In the genomic region with DNA sequence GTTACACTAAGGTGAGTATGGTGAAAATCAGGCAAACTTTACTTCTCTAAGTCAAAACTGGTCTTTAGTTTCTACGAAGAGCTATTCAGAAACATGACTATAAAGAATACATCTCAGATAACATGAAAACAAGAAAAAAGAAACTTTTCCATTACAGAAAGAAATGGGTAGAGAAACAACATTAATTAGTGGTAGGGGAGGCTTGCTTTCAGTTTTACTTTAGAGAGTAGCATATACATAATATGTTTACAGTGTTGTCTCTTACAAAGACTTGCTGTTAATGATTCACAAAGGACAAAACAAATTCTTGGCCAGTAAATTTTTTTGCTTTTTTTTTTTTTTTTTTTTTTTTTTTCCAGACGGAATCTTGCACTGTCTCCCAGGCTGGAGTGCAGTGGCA, we compare ENCODE assay signal across 13 cellular contexts. TPM values are rescaled to one million over a fixed set of nuclear protein-coding genes. Genes with fewer than 3 reads are reported as not detected.
A peak's percentile ranks its signal among the peaks of the same experiment; 100 is the strongest.
DNase-seq lines count a peak whose midpoint lies in the region; ATAC-seq and TF ChIP-seq lines count a peak whose summit lies in the region.
"Had no signal": no experiment of that assay in that cellular context is flagged by ENCODE, and none has a peak within 500 bp of the region (broad histone marks: within the 10 kb centered on the region; RNA-seq: fewer than 3 reads in every experiment).

No MANE protein-coding gene starts in this region.

- no peak for DNase-seq in CD8-positive, alpha-beta T cell
- DNase-seq in HCT116 (ENCODE audit: low read depth, low spot score) (no peak), naive B cell (no peak)
- DNase-seq: glutamatergic neuron, left ventricle myocardium inferior, NCI-H1436 treated with DMSO at 0.1 percent for 48 hours, NCI-H69, nucleus accumbens had no signal

- peaks cover 66% of the 10 kb centered on the region for H3K36me3 ChIP-seq in CD8-positive, alpha-beta T cell (ENCODE audit: insufficient read depth, low read length)
- H3K36me3 ChIP-seq in HCT116 (ENCODE audit: control insufficient read depth in 1 of 2, insufficient read depth in 2 of 2, low read length in 2 of 2) = peaks cover 16 to 38% of the 10 kb centered on the region in 2 experiments; a peak in 3 of 4 replicates

- TF ChIP-seq POLR2A in HCT116 (IDR thresholded peaks at IDR 0.05; ENCODE audit: borderline replicate concordance, extremely low read depth, insufficient read depth, insufficient read length) = no peak

- TF ChIP-seq CTCF in CD8-positive, alpha-beta T cell (IDR thresholded peaks at IDR 0.05) = no peak
- TF ChIP-seq CTCF in HCT116 (IDR thresholded peaks at IDR 0.05 in 2 of 3, conservative IDR thresholded peaks at IDR 0.05 in 1 of 3; ENCODE audit: borderline replicate concordance in 1 of 3, insufficient read depth in 1 of 3, low read depth in 2 of 3, low read length in 2 of 3) = no peak

- H3K36me3 Mint-ChIP-seq in CD8-positive, alpha-beta T cell = peaks cover 76% of the 10 kb centered on the region
- peaks cover 100% of the 10 kb centered on the region for H3K36me3 Mint-ChIP-seq in activated T-helper 17 cell treated with anti-CD3 and anti-CD28 coated beads, Interleukin-2, amount 50 U/mL, for 72 hours (ENCODE audit: low read depth)
- peaks cover 7 to 11% of the 10 kb centered on the region in 2 donors for H3K36me3 Mint-ChIP-seq in naive B cell

- peaks cover 11% of the 10 kb centered on the region for H3K4me1 Mint-ChIP-seq in CD8-positive, alpha-beta T cell (ENCODE audit: low read depth)
- H3K4me1 Mint-ChIP-seq in activated T-helper 17 cell treated with anti-CD3 and anti-CD28 coated beads, Interleukin-2, amount 50 U/mL, for 72 hours = peaks cover 14% of the 10 kb centered on the region
- peaks cover 0 to 4% (median 3%) of the 10 kb centered on the region in 3 donors for H3K4me1 Mint-ChIP-seq in naive B cell

- no peak overlapping the region for H3K4me2 ChIP-seq in HCT116 (ENCODE audit: low read length)

- intact Hi-C loops in CD8-positive, alpha-beta T cell (cut with DNase I, micrococcal nuclease) = loop anchor here in 1 of 2 experiments (5.0 kb wide), 1 partner anchor 37 kb away; no protein-coding TSS in a partner anchor
- intact Hi-C loops in HCT116 (cut with micrococcal nuclease) = no loop called here

- CTCF ChIA-PET in CD8-positive, alpha-beta T cell (lab: Charles Lee) = interaction anchor here (1.5 to 2.1 kb wide), 2 partner anchors 34 to 36 kb away, joined by 6 to 7 read pairs; partner anchors contain the start of gene CRLF3
- CTCF ChIA-PET in HCT116 (lab: Charles Lee) = no interaction called here

- no peak overlapping the region for H3K4me3 ChIP-seq in CD8-positive, alpha-beta T cell (ENCODE audit: low read depth, low read length)
- no peak overlapping the region for H3K4me3 ChIP-seq in HCT116 (replicated peaks in 1 of 2; ENCODE audit: low read depth in 1 of 2, low read length in 2 of 2)
- H3K4me3 ChIP-seq: left ventricle myocardium inferior, thoracic aorta had no signal

- H3K27me3 ChIP-seq in CD8-positive, alpha-beta T cell (ENCODE audit: insufficient read depth, low read length) = no peaks in the 10 kb centered on the region
- no peaks in the 10 kb centered on the region for H3K27me3 ChIP-seq in HCT116 (ENCODE audit: insufficient read depth, low read length)

- H3K9ac ChIP-seq in HCT116 (ENCODE audit: low read length) = no peak overlapping the region

- no peak overlapping the region for H3K27ac ChIP-seq in CD8-positive, alpha-beta T cell (ENCODE audit: low read depth, low read length)
- H3K27ac ChIP-seq in HCT116 (ENCODE audit: low read depth, low read length) = peak overlapping the region; percentile 22; the same call in 1 of the 2 replicates
- H3K27ac ChIP-seq: left ventricle myocardium inferior, thoracic aorta had no signal

- BruUV-seq in HCT116 (replicated peaks; lab: Mats Ljungman, UMichigan) = no TSS peak

- H3K4me3 Mint-ChIP-seq in CD8-positive, alpha-beta T cell = no peak overlapping the region
- H3K4me3 Mint-ChIP-seq in activated T-helper 17 cell treated with anti-CD3 and anti-CD28 coated beads, Interleukin-2, amount 50 U/mL, for 72 hours = peak overlapping the region; percentile 24
- H3K4me3 Mint-ChIP-seq in naive B cell = no peak overlapping the region

- POLR2A ChIA-PET in CD8-positive, alpha-beta T cell (lab: Charles Lee) = interaction anchor here (1.0 to 1.5 kb wide), 2 partner anchors 19 to 35 kb away, joined by 3 to 6 read pairs; partner anchors contain the start of gene CRLF3
- POLR2A ChIA-PET in HCT116 (lab: Charles Lee) = no interaction called here

- ATAC-seq in CD8-positive, alpha-beta T cell = no peak
- no peak for ATAC-seq in HCT116
- peak; percentile 82 for ATAC-seq in activated T-helper 17 cell treated with anti-CD3 and anti-CD28 coated beads, Interleukin-2, amount 50 U/mL, for 72 hours (replicated peaks)
- ATAC-seq in naive B cell (ENCODE audit: low read depth in 2 of 2) = no peak
- no peak for ATAC-seq in GM19023 (IDR thresholded peaks at IDR 0.05; ENCODE audit: unreplicated experiment)
- ATAC-seq in GM21447 (IDR thresholded peaks at IDR 0.05; ENCODE audit: unreplicated experiment) = no peak
- no peak for ATAC-seq in GM21786 (IDR thresholded peaks at IDR 0.05; ENCODE audit: unreplicated experiment)

- no peak for TF ChIP-seq RAD21 in HCT116 (IDR thresholded peaks at IDR 0.05; ENCODE audit: low read depth)

- H2AFZ ChIP-seq in HCT116 (ENCODE audit: low read depth, low read length, poor library complexity, severe bottlenecking) = no peak overlapping the region

- no peaks in the 10 kb centered on the region for H3K9me3 ChIP-seq in CD8-positive, alpha-beta T cell (ENCODE audit: low read length)
- H3K9me3 ChIP-seq in HCT116 (ENCODE audit: control insufficient read depth in 1 of 2, insufficient read depth in 1 of 2, low read depth in 1 of 2, low read length in 2 of 2) = no peaks in the 10 kb centered on the region
- H3K9me3 ChIP-seq: left ventricle myocardium inferior, thoracic aorta had no signal

- H3K27me3 Mint-ChIP-seq in CD8-positive, alpha-beta T cell (ENCODE audit: low read depth) = no peaks in the 10 kb centered on the region
- H3K27me3 Mint-ChIP-seq in activated T-helper 17 cell treated with anti-CD3 and anti-CD28 coated beads, Interleukin-2, amount 50 U/mL, for 72 hours = no peaks in the 10 kb centered on the region
- H3K27me3 Mint-ChIP-seq in naive B cell = no peaks in the 10 kb centered on the region

- no peaks in the 10 kb centered on the region; the same call in 1 of the 2 replicates for H3K79me2 ChIP-seq in HCT116 (ENCODE audit: insufficient read depth, low read length)

- RAD21 ChIA-PET in HCT116 (lab: Charles Lee; ENCODE audit: low non-redundant PET in 1 of 2, low total read pairs in 2 of 2, uncharacterized antibody in 2 of 2, unreplicated experiment in 2 of 2) = interaction anchor here in 1 of 2 experiments (0.7 kb wide), 1 partner anchor 127 kb away, joined by 3 read pairs; no protein-coding TSS in a partner anchor

- H4K20me1 ChIP-seq in HCT116 (ENCODE audit: insufficient read depth) = 0 out of 2 replicates have a peak, but pooled peaks cover 6% of the 10 kb centered on the region

- peak overlapping the region; percentile 88 for H3K27ac Mint-ChIP-seq in CD8-positive, alpha-beta T cell
- H3K27ac Mint-ChIP-seq in activated T-helper 17 cell treated with anti-CD3 and anti-CD28 coated beads, Interleukin-2, amount 50 U/mL, for 72 hours = peak overlapping the region; percentile 80
- peak overlapping the region in 5 of 6 donors; percentile 7 to 94 (median 93) for H3K27ac Mint-ChIP-seq in naive B cell

- H3K9me3 Mint-ChIP-seq in CD8-positive, alpha-beta T cell = no peaks in the 10 kb centered on the region
- H3K9me3 Mint-ChIP-seq in activated T-helper 17 cell treated with anti-CD3 and anti-CD28 coated beads, Interleukin-2, amount 50 U/mL, for 72 hours = no peaks in the 10 kb centered on the region
- H3K9me3 Mint-ChIP-seq in naive B cell = no peaks in the 10 kb centered on the region

- H3K4me1 ChIP-seq in CD8-positive, alpha-beta T cell (ENCODE audit: insufficient read depth, low read length) = no peaks in the 10 kb centered on the region
- no peaks in the 10 kb centered on the region for H3K4me1 ChIP-seq in HCT116 (ENCODE audit: control insufficient read depth in 1 of 2, insufficient read depth in 2 of 2, low read length in 2 of 2)
- H3K4me1 ChIP-seq: left ventricle myocardium inferior had no signal

- H3K9me2 ChIP-seq in HCT116 (ENCODE audit: insufficient read depth) = no peaks in the 10 kb centered on the region

TF ChIP-seq in HCT116, 20 proteins besides CTCF, POLR2A, EP300 and RAD21 (continues in another document):
- TF ChIP-seq YY1 (IDR thresholded peaks at IDR 0.05; ENCODE audit: extremely low read depth, insufficient replicate concordance, low read depth, low read length) (no peak), ELF1 (IDR thresholded peaks at IDR 0.05; ENCODE audit: borderline replicate concordance, low read depth) (no peak), TCF7L2 (IDR thresholded peaks at IDR 0.05; ENCODE audit: borderline replicate concordance, extremely low read depth, insufficient read depth, insufficient read length) (no peak)
- TF ChIP-seq, protein P1, sequence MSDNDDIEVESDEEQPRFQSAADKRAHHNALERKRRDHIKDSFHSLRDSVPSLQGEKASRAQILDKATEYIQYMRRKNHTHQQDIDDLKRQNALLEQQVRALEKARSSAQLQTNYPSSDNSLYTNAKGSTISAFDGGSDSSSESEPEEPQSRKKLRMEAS (IDR thresholded peaks at IDR 0.05) = no peak

RNA-seq across cellular contexts. Expression of gene CRLF3, which starts 34.2 kb away (rescaled TPM):
- 10 to 100 TPM; 60.5 to 60.7 TPM for total RNA-seq in CD8-positive, alpha-beta T cell
- total RNA-seq in HCT116 (2021; ENCODE audit: unreplicated experiment) = 32.4 TPM
- 14.4 and 18.7 TPM in 2 replicates for polyA plus RNA-seq in HCT116 (2012)
- total RNA-seq in activated T-helper 17 cell treated with anti-CD3 and anti-CD28 coated beads, Interleukin-2, amount 50 U/mL, for 72 hours = 10 to 100 TPM; 42.9 to 55.4 TPM
- 100 to 1,000 TPM; 106 to 137 (median 112) TPM for polyA plus RNA-seq in naive B cell (ENCODE audit: low read depth in 6 of 6)

RNA-seq across cellular contexts. Expression of gene ATAD5, which starts 41.5 kb away (rescaled TPM):
- 1 to 10 TPM; 3.6 to 3.8 TPM for total RNA-seq in CD8-positive, alpha-beta T cell
- total RNA-seq in HCT116 (2021; ENCODE audit: unreplicated experiment) = 9.5 TPM
- 1.0 and 1.4 TPM in 2 replicates for polyA plus RNA-seq in HCT116 (2012)
- 10 to 100 TPM; 35.8 to 38.6 TPM for total RNA-seq in activated T-helper 17 cell treated with anti-CD3 and anti-CD28 coated beads, Interleukin-2, amount 50 U/mL, for 72 hours
- polyA plus RNA-seq in naive B cell (ENCODE audit: low read depth in 6 of 6) = 1 to 10 TPM in 5 of 6 donors, not detected in 1; 1.1 to 2.7 (median 2.4) TPM
